Comparison of ENCODE assay signal across 8 cellular contexts in the genomic region with DNA sequence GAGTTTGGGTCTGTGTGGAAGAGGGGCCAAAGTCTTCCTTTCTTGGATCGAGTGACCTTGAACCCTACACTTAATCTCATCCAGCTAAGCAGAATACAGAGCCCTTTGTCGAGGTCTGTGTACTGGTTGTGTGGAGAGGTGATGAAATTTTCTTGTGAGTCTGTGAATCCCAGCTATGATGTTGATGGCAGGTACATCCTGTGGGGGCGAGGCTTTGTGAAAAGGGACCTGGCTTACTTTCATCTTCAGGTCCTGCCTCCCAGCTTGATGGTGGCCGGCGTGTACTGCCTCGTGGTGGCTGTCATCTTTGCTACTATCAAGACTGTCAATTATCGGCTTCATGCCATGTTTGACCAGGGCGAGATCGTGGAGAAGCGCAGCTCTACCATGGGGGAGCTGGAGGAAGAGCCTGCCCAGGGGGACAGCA. TPM values are rescaled to one million over a fixed set of nuclear protein-coding genes. Genes with fewer than 3 reads are reported as not detected.
DNase-seq lines count a peak whose midpoint lies in the region; TF ChIP-seq lines count a peak whose summit lies in the region.

No MANE protein-coding gene starts in this region.

- intact Hi-C loops in esophagus squamous epithelium (cut with DNase I) = loop anchor here (10.0 kb wide), 1 partner anchor 72 kb away; no protein-coding TSS in a partner anchor
- intact Hi-C loops in prostate gland (cut with DNase I) = loop anchor here (5.0 kb wide), 1 partner anchor 36 kb away; no protein-coding TSS in a partner anchor

- H3K36me3 ChIP-seq in ES-I3 (ENCODE audit: insufficient read depth, low read length) (peaks cover 10% of the 10 kb centered on the region; the same call in 1 of the 2 replicates), SJSA1 (peaks cover 76% of the 10 kb centered on the region), esophagus squamous epithelium (peaks cover 28 to 62% (median 36%) of the 10 kb centered on the region in 3 donors), prostate gland (peaks cover 14 to 32% of the 10 kb centered on the region in 2 donors)

- TF ChIP-seq CTCF in esophagus squamous epithelium (IDR thresholded peaks at IDR 0.05) (no peak), prostate gland (IDR thresholded peaks at IDR 0.05) (no peak)

- H3K9ac ChIP-seq in ES-I3 (ENCODE audit: low read depth, low read length) = peak overlapping the region; percentile 68; the same call in 1 of the 2 replicates

- no peak for TF ChIP-seq POLR2A in esophagus squamous epithelium (IDR thresholded peaks at IDR 0.05)
- TF ChIP-seq POLR2A in prostate gland (IDR thresholded peaks at IDR 0.05) = no peak

- H3K4me1 ChIP-seq in ES-I3 (ENCODE audit: insufficient read depth, low read length) (peaks cover 12% of the 10 kb centered on the region; the same call in 1 of the 2 replicates), SJSA1 (replicated peaks) (peaks cover 32% of the 10 kb centered on the region), esophagus squamous epithelium (peaks cover 31 to 51% (median 34%) of the 10 kb centered on the region in 3 donors), prostate gland (replicated peaks) (peaks cover 26% of the 10 kb centered on the region)

- H3K27me3 ChIP-seq in SJSA1 (replicated peaks) (no peaks in the 10 kb centered on the region), esophagus squamous epithelium (no peaks in the 10 kb centered on the region), prostate gland (replicated peaks; ENCODE audit: insufficient read depth) (no peaks in the 10 kb centered on the region)

- H3K4me3 ChIP-seq in SJSA1 (peak overlapping the region; percentile 71), esophagus squamous epithelium (peak overlapping the region; percentile 81 to 99 (median 96)), prostate gland (peak overlapping the region; percentile 75 to 90)

- DNase-seq in SJSA1 (ENCODE audit: low read depth in 1 of 2, low spot score in 2 of 2) (no peak), esophagus squamous epithelium (lab: John Stamatoyannopoulos, UW) (no peak), prostate gland (ENCODE audit: low spot score) (no peak), NCI-H1048 (lab: John Stamatoyannopoulos, UW) (no peak), NCI-H446 (lab: John Stamatoyannopoulos, UW) (no peak)
- no peak for DNase-seq in effector CD8-positive, alpha-beta T cell (lab: John Stamatoyannopoulos, UW)
- no peak for DNase-seq in effector CD4-positive, alpha-beta T cell

- 25 to 56% methylated on average over 5 to 6 of the region's 10 CpGs for WGBS in esophagus squamous epithelium, 2 donors
- WGBS in prostate gland = 62% methylated on average over 10 of the region's 10 CpGs

- H3K9me3 ChIP-seq in ES-I3 (ENCODE audit: control insufficient read depth, insufficient read depth, low read length) = no peaks in the 10 kb centered on the region
- no peaks in the 10 kb centered on the region for H3K9me3 ChIP-seq in SJSA1 (replicated peaks)
- H3K9me3 ChIP-seq in esophagus squamous epithelium = no peaks in the 10 kb centered on the region
- no peaks in the 10 kb centered on the region for H3K9me3 ChIP-seq in prostate gland

- H3K27ac ChIP-seq in SJSA1 (no peak overlapping the region), esophagus squamous epithelium (peak overlapping the region; percentile 96 to 98 (median 97)), prostate gland (no peak overlapping the region)

RNA-seq across cellular contexts. Expression of a gene that starts 1.0 kb away (rescaled TPM):
- 27.5 and 39.7 TPM in 2 replicates for total RNA-seq in SJSA1 (2014; rRNA removed; shearing (Covaris generic))
- total RNA-seq in esophagus squamous epithelium (10 to 100 TPM; 24.0 to 40.0 (median 30.9) TPM), prostate gland (10 to 100 TPM; 32.0 to 67.9 TPM)

RNA-seq across cellular contexts. Expression of a gene that starts 2.6 kb away (rescaled TPM):
- total RNA-seq in SJSA1 (2014; rRNA removed; shearing (Covaris generic)) = 37.9 and 55.8 TPM in 2 replicates
- total RNA-seq in esophagus squamous epithelium (10 to 100 TPM; 27.5 to 33.0 (median 30.4) TPM), prostate gland (10 to 100 TPM; 42.7 to 67.9 TPM)

RNA-seq across cellular contexts. Expression of a gene that starts 21.0 kb away (rescaled TPM):
- 0.13 TPM in 1 of 2 replicates, not detected in the other for total RNA-seq in SJSA1 (2014; rRNA removed; shearing (Covaris generic))
- 10 to 100 TPM in 3 of 4 donors, 1 to 10 TPM in 1; 5.5 to 22.5 (median 15.2) TPM for total RNA-seq in esophagus squamous epithelium
- total RNA-seq in prostate gland = under 1 TPM in 1 of 2 donors, not detected in 1; 0.74 TPM

RNA-seq across cellular contexts. Expression of a gene that starts 21.3 kb away (rescaled TPM):
- 48.0 and 56.1 TPM in 2 replicates for total RNA-seq in SJSA1 (2014; rRNA removed; shearing (Covaris generic))
- total RNA-seq in esophagus squamous epithelium (10 to 100 TPM in 3 of 4 donors, 1 to 10 TPM in 1; 7.8 to 29.2 (median 27.5) TPM), prostate gland (10 to 100 TPM; 38.2 to 45.2 TPM)

RNA-seq across cellular contexts. Expression of a gene that starts 40.7 kb away (rescaled TPM):
- 103 and 107 TPM in 2 replicates for total RNA-seq in SJSA1 (2014; rRNA removed; shearing (Covaris generic))
- total RNA-seq in esophagus squamous epithelium (100 to 1,000 TPM in 1 of 4 donors, 10 to 100 TPM in 3; 46.5 to 101 (median 87.4) TPM), prostate gland (10 to 100 TPM; 68.2 to 98.7 TPM)

Comparison
In these comparisons a context has a peak if more than half of its experiments do, and no peak if none do; other contexts are left out.
1. H3K27ac ChIP-seq: peak in esophagus squamous epithelium (4 of 4); none in SJSA1 (single experiment) and prostate gland (0 of 2).
2. Peak in every context shown above with its lines, with median percentiles within 50 percentile points of each other: H3K4me3 ChIP-seq.